Comparison of ENCODE assay signal across 22 cellular contexts in genomic region chr11:70746351-70746750, GRCh38.
DNase-seq lines count a peak whose midpoint lies in the region; ATAC-seq and TF ChIP-seq lines count a peak whose summit lies in the region.
"Had no signal": no experiment of that assay in that cellular context is flagged by ENCODE, and none has a peak within 500 bp of the region (broad histone marks: within the 10 kb centered on the region; RNA-seq: fewer than 3 reads in every experiment).

No MANE protein-coding gene starts in this region.

- no peaks in the 10 kb centered on the region for H3K27me3 ChIP-seq in lower lobe of right lung (ENCODE audit: low read depth)
- H3K27me3 ChIP-seq in osteoblast (ENCODE audit: insufficient read depth, low read length): peaks cover 13% of the 10 kb centered on the region

- ATAC-seq in lower lobe of right lung: no peak
- ATAC-seq: A549, GM23338, HCT116, K562 had no signal

- H3K36me3 Mint-ChIP-seq in CD14-positive monocyte (no peaks in the 10 kb centered on the region), chondrocyte (ENCODE audit: low read depth) (peaks cover 10% of the 10 kb centered on the region)
- H3K36me3 Mint-ChIP-seq: CD4-positive, CD25-positive, alpha-beta regulatory T cell had no signal

- H3K27me3 Mint-ChIP-seq in CD14-positive monocyte (ENCODE audit: low read depth in 3 of 3): peaks cover 4 to 9% (median 8%) of the 10 kb centered on the region in 3 donors
- H3K27me3 Mint-ChIP-seq in chondrocyte (ENCODE audit: low read depth): peaks cover 26% of the 10 kb centered on the region

- DNase-seq in CD14-positive monocyte (ENCODE audit: low spot score): peak; percentile 34
- DNase-seq in chondrocyte (ENCODE audit: low spot score): peak; percentile 56
- peak; percentile 24 for DNase-seq in lower lobe of right lung
- peak; percentile 39 for DNase-seq in osteoblast (ENCODE audit: insufficient read length, low spot score, missing footprints)
- DNase-seq in activated naive CD4-positive, alpha-beta T cell (lab: John Stamatoyannopoulos, UW): no peak
- DNase-seq in cerebellar nuclear complex (lab: John Stamatoyannopoulos, UW): no peak
- DNase-seq in GM10248 (ENCODE audit: extremely low spot score): no peak
- DNase-seq: CD4-positive, CD25-positive, alpha-beta regulatory T cell; CD8-positive, alpha-beta memory T cell; COR-L47; DMS 273 treated with DMSO at 0.1 percent for 48 hours; DMS53; DND-41; EL; H7; HFFc6; IMR-90 had no signal

- no peak overlapping the region for H3K27ac Mint-ChIP-seq in CD14-positive monocyte
- H3K27ac Mint-ChIP-seq in chondrocyte (ENCODE audit: unreplicated experiment): no peak overlapping the region
- H3K27ac Mint-ChIP-seq: CD4-positive, CD25-positive, alpha-beta regulatory T cell; CD8-positive, alpha-beta memory T cell; GM23338; HFFc6 had no signal

- H3K4me1 Mint-ChIP-seq in CD14-positive monocyte (no peaks in the 10 kb centered on the region), chondrocyte (ENCODE audit: low read depth) (no peaks in the 10 kb centered on the region)
- H3K4me1 Mint-ChIP-seq: CD4-positive, CD25-positive, alpha-beta regulatory T cell; CD8-positive, alpha-beta memory T cell had no signal

- no peak overlapping the region for H3K4me3 Mint-ChIP-seq in CD14-positive monocyte
- H3K4me3 Mint-ChIP-seq in chondrocyte (ENCODE audit: unreplicated experiment): no peak overlapping the region
- H3K4me3 Mint-ChIP-seq: CD4-positive, CD25-positive, alpha-beta regulatory T cell; CD8-positive, alpha-beta memory T cell; GM23338; HFFc6 had no signal

- H3K9me3 Mint-ChIP-seq in CD14-positive monocyte: peaks cover 19 to 30% (median 27%) of the 10 kb centered on the region in 7 donors
- peaks cover 24% of the 10 kb centered on the region for H3K9me3 Mint-ChIP-seq in chondrocyte (ENCODE audit: low read depth)

- intact Hi-C loops in CD14-positive monocyte (cut with micrococcal nuclease) (no loop called here), lower lobe of right lung (cut with DNase I) (no loop called here)

- no peak for TF ChIP-seq CTCF in CD14-positive monocyte (IDR thresholded peaks at IDR 0.05)
- TF ChIP-seq CTCF in chondrocyte (IDR thresholded peaks at IDR 0.05): no peak
- TF ChIP-seq CTCF in lower lobe of right lung (IDR thresholded peaks at IDR 0.05): no peak
- no peak for TF ChIP-seq CTCF in osteoblast (IDR thresholded peaks at IDR 0.05; ENCODE audit: extremely low read depth, low read depth, low read length)
- no peak for TF ChIP-seq CTCF in GM10248 (IDR thresholded peaks at IDR 0.05; ENCODE audit: control extremely low read depth, extremely low read depth, low read depth, missing control alignments)

- H3K79me2 ChIP-seq in osteoblast (ENCODE audit: insufficient read depth, low read length): no peaks in the 10 kb centered on the region

- no peak overlapping the region for H2AFZ ChIP-seq in osteoblast (ENCODE audit: low read length)
- H2AFZ ChIP-seq: GM23338 had no signal

- H4K20me1 ChIP-seq in osteoblast (ENCODE audit: insufficient read depth, low read length): peaks cover 3% of the 10 kb centered on the region

- H3K27ac ChIP-seq in lower lobe of right lung (no peak overlapping the region), osteoblast (ENCODE audit: low read depth, low read length) (no peak overlapping the region)
- H3K27ac ChIP-seq: A549; BLaER1 treated with 17β-estradiol and CSF1 and Interleukin-3, amounts not matched to agents 10 nM and 100 nM had no signal

- H3K9me3 ChIP-seq in lower lobe of right lung (peaks cover 15% of the 10 kb centered on the region), osteoblast (ENCODE audit: low read depth, low read length) (peaks cover 13% of the 10 kb centered on the region)

- H3K4me2 ChIP-seq in osteoblast (ENCODE audit: insufficient read depth, low read length): no peak overlapping the region
- H3K4me2 ChIP-seq: A549, GM23338 had no signal

- POLR2A ChIA-PET in GM10248 (lab: Yijun Ruan, JAX): no interaction called here

- H3K4me1 ChIP-seq in lower lobe of right lung (no peaks in the 10 kb centered on the region), osteoblast (ENCODE audit: insufficient read depth, low read length) (no peaks in the 10 kb centered on the region)
- H3K4me1 ChIP-seq: A549 had no signal

- no peak overlapping the region for H3K4me3 ChIP-seq in lower lobe of right lung
- H3K4me3 ChIP-seq in osteoblast (ENCODE audit: insufficient read depth, low read length): no peak overlapping the region
- H3K4me3 ChIP-seq: A549; BLaER1 treated with 17β-estradiol and CSF1 and Interleukin-3, amounts not matched to agents 10 nM and 100 nM; GM23338; K562 had no signal

- H3K36me3 ChIP-seq in lower lobe of right lung (no peaks in the 10 kb centered on the region), osteoblast (ENCODE audit: insufficient read depth, low read length) (no peaks in the 10 kb centered on the region)
- H3K36me3 ChIP-seq: BLaER1 treated with 17β-estradiol and CSF1 and Interleukin-3, amounts not matched to agents 10 nM and 100 nM had no signal

- CTCF ChIA-PET in GM10248 (lab: Yijun Ruan, JAX): no interaction called here

Comparison
In these comparisons a context has a peak if more than half of its experiments do, and no peak if none do; other contexts are left out.
1. DNase-seq: peak in CD14-positive monocyte (single experiment), chondrocyte (single experiment), lower lobe of right lung (single experiment) and osteoblast (single experiment); none in activated naive CD4-positive, alpha-beta T cell (0 of 4), cerebellar nuclear complex (0 of 2) and GM10248 (single experiment).